In the genomic region with DNA sequence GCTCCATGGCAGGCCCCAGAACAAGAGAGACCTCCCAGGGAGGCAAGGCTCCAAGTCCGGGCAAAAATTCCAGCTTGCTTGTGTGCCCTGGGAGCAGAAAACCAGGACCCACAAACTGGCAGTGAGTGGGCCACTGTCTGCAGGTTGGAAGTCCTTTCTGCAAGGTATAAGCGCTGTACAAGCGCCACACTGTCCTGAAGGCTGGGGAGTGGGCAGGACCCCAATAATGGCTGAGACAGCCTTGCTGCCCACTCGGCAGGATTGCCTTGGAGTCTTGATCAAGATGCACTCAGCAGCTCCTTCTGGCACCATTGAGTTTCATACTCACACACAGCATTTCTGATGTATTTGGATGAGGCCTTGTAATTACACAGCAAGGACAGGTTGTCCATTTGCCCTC, we compare ENCODE assay signal across 5 cellular contexts.
"Had no signal": no experiment of that assay in that cellular context is flagged by ENCODE, and none has a peak within 500 bp of the region (broad histone marks: within the 10 kb centered on the region; RNA-seq: fewer than 3 reads in every experiment).

No MANE protein-coding gene starts in this region.

- H3K27me3 Mint-ChIP-seq: IgD-negative memory B cell had no signal

- H3K9me3 Mint-ChIP-seq: IgD-negative memory B cell had no signal

- DNase-seq: IMR-90, KG1 had no signal

- H3K27ac Mint-ChIP-seq: IgD-negative memory B cell had no signal

- H3K4me3 Mint-ChIP-seq: IgD-negative memory B cell had no signal

- ATAC-seq: HepG2, K562 had no signal

- H3K4me3 ChIP-seq: K562 had no signal
